In the genomic region with DNA sequence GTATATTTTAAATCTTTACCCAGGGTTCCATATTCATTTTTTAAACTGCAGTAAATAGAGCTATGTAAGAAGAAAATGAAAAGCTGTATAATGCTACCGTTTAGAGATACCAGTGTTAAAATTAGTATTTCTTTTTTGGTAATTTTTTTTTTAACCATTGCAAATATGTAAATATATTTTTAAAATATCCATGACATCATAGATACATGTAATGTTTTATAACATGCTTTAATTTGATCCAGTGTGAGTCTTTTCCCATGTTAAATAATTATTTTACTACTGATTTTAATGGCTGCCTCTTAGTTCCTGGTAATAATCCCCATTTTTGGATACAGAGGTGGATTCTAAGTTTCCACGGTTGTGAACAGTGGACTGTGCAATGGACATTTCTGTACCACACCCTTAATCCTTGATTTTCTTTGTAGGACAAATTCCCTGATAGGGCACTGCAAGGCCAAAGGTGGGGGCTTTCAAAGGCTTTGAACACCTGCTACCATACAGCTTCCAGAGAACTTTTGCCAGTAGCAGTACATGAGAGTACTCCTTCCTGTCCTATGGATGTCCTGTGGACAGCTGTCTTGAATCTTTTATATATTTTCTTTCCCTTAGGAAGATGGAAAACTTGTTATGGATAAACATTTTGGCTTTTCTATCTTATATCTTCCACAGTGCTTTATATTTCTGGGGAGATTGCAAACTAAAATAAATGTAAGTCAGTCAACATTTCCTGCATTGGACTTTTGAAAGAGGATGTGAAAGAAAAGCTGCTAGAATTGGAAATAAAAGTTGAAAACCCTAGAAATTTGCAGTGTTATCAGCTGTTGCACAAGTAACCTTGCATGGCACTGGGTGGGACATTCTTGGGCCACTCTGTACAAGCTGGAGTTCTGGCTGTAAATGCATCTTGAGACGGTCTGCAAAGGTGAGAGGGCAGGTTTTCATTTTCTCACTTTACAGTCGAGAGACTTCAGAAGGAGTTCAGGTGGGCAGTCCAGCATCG, we compare ENCODE assay signal across 15 cellular contexts. TPM values are rescaled to one million over a fixed set of nuclear protein-coding genes. Genes with fewer than 3 reads are reported as not detected.
A peak's percentile ranks its signal among the peaks of the same experiment; 100 is the strongest.
DNase-seq lines count a peak whose midpoint lies in the region; ATAC-seq and TF ChIP-seq lines count a peak whose summit lies in the region.
"Had no signal": no experiment of that assay in that cellular context is flagged by ENCODE, and none has a peak within 500 bp of the region (broad histone marks: within the 10 kb centered on the region; RNA-seq: fewer than 3 reads in every experiment).

No MANE protein-coding gene starts in this region.

- DNase-seq in CD1c-positive myeloid dendritic cell (ENCODE audit: extremely low spot score) = peak; percentile 7
- DNase-seq in NAMALWA (ENCODE audit: low spot score) = peak; percentile 50
- no peak for DNase-seq in CD4-positive, alpha-beta T cell
- no peak for DNase-seq in DMS153 treated with DMSO at 0.1 percent for 48 hours (lab: John Stamatoyannopoulos, UW; ENCODE audit: unreplicated experiment)
- DNase-seq in stimulated activated CD4-positive, alpha-beta T cell treated with anti-CD3 and anti-CD28 coated beads, Interleukin-2, amount 100 ng/mL, for 24 hours = no peak
- no peak for DNase-seq in pons (ENCODE audit: low spot score)
- DNase-seq: activated T-cell treated with anti-CD3 and anti-CD28 coated beads, Interleukin-2, amount 50 U/mL, for 4 hours; DMS53; mucosa of descending colon; NCI-H187 treated with DMSO at 0.1 percent for 48 hours had no signal

- peaks cover 80% of the 10 kb centered on the region for H3K4me1 Mint-ChIP-seq in CD4-positive, alpha-beta T cell (ENCODE audit: low read depth)

- POLR2A ChIA-PET in CD4-positive, alpha-beta T cell (lab: Charles Lee) = interaction anchor here (1.0 kb wide), 1 partner anchor 9 kb away, joined by 3 read pairs; no protein-coding TSS in a partner anchor

- no peak overlapping the region for H3K27ac Mint-ChIP-seq in CD4-positive, alpha-beta T cell

- intact Hi-C loops in CD4-positive, alpha-beta T cell (cut with DNase I, micrococcal nuclease) = loop anchor here in 1 of 2 experiments (5.0 kb wide), 1 partner anchor 40 kb away; no protein-coding TSS in a partner anchor

- H3K36me3 Mint-ChIP-seq in CD4-positive, alpha-beta T cell (ENCODE audit: low read depth) = peaks cover 65% of the 10 kb centered on the region

- ATAC-seq in GM19438 (IDR thresholded peaks at IDR 0.05; ENCODE audit: low read depth, unreplicated experiment) = peak; percentile 50
- ATAC-seq in HG02870 (IDR thresholded peaks at IDR 0.05; ENCODE audit: unreplicated experiment) = peak; percentile 37
- ATAC-seq in CD4-positive, alpha-beta T cell (ENCODE audit: poor library complexity) = no peak
- ATAC-seq: A549; activated T-cell treated with anti-CD3 and anti-CD28 coated beads, Interleukin-2, amount 50 U/mL, for 4 hours; mucosa of descending colon had no signal

- H3K4me3 Mint-ChIP-seq in CD4-positive, alpha-beta T cell = no peak overlapping the region
- H3K4me3 Mint-ChIP-seq: activated T-cell treated with anti-CD3 and anti-CD28 coated beads, Interleukin-2, amount 50 U/mL, for 4 hours had no signal

- no peaks in the 10 kb centered on the region for H3K27me3 Mint-ChIP-seq in CD4-positive, alpha-beta T cell

- no peaks in the 10 kb centered on the region for H3K27me3 ChIP-seq in CD4-positive, alpha-beta T cell (ENCODE audit: control insufficient read depth, insufficient read depth, low read length)
- H3K27me3 ChIP-seq: right atrium auricular region had no signal

- H3K9me3 ChIP-seq in CD4-positive, alpha-beta T cell (ENCODE audit: control insufficient read depth, low read length) = no peaks in the 10 kb centered on the region
- H3K9me3 ChIP-seq: A549, mucosa of descending colon, right atrium auricular region had no signal

- no peak for TF ChIP-seq CTCF in CD4-positive, alpha-beta T cell (IDR thresholded peaks at IDR 0.05)

- CTCF ChIA-PET in CD4-positive, alpha-beta T cell (lab: Charles Lee) = interaction anchor here (0.5 kb wide), 1 partner anchor 41 kb away, joined by 4 read pairs; no protein-coding TSS in a partner anchor

- H3K9me3 Mint-ChIP-seq in CD4-positive, alpha-beta T cell = no peaks in the 10 kb centered on the region
- H3K9me3 Mint-ChIP-seq: activated T-cell treated with anti-CD3 and anti-CD28 coated beads, Interleukin-2, amount 50 U/mL, for 4 hours had no signal

- H3K27ac ChIP-seq in CD4-positive, alpha-beta T cell (ENCODE audit: low read depth, low read length) = no peak overlapping the region
- H3K27ac ChIP-seq: A549, PC-9, right atrium auricular region had no signal

RNA-seq across cellular contexts. Expression of gene ARHGEF7, which starts 46.8 kb away (rescaled TPM):
- total RNA-seq in CD4-positive, alpha-beta T cell = 100 to 1,000 TPM; 144 to 150 TPM

Comparison
In these comparisons a context has a peak if more than half of its experiments do, and no peak if none do; other contexts are left out.
1. DNase-seq: peak in CD1c-positive myeloid dendritic cell (single experiment) and NAMALWA (single experiment); none in CD4-positive, alpha-beta T cell (0 of 10), DMS153 treated with DMSO at 0.1 percent for 48 hours (single experiment), stimulated activated CD4-positive, alpha-beta T cell treated with anti-CD3 and anti-CD28 coated beads, Interleukin-2, amount 100 ng/mL, for 24 hours (0 of 2) and pons (single experiment).